ENCODE assay signal across 1 cellular context in genomic region chr3:194326192-194327029, GRCh38.
TF ChIP-seq lines count a peak whose summit lies in the region.

No MANE protein-coding gene starts in this region.

TF ChIP-seq in K562, 482 proteins besides CTCF, POLR2A, EP300 and RAD21 (continued from another document and continues in another):
- TF ChIP-seq PURB (CRISPR knock-in tag; IDR thresholded peaks at IDR 0.05; ENCODE audit: low read depth) (no peak), KDM4B (IDR thresholded peaks at IDR 0.05; ENCODE audit: borderline replicate concordance in 2 of 2, low read depth in 1 of 2) (peak in 1 of 2 experiments; percentile 27; a peak in 2 of 4 replicates), CREBBP (IDR thresholded peaks at IDR 0.05; ENCODE audit: low read depth, low read length) (no peak), ZNF431 (CRISPR knock-in tag; IDR thresholded peaks at IDR 0.05) (no peak), ZNF444 (CRISPR knock-in tag; IDR thresholded peaks at IDR 0.05) (no peak), NR3C1 (CRISPR knock-in tag; IDR thresholded peaks at IDR 0.05) (no peak), HNRNPUL1 (IDR thresholded peaks at IDR 0.05; ENCODE audit: low read length) (no peak), SUPT5H (IDR thresholded peaks at IDR 0.05) (peak; percentile 40; the same call in 1 of the 2 replicates), ADNP (tag; IDR thresholded peaks at IDR 0.05) (peak; percentile 98), NCOA4 (IDR thresholded peaks at IDR 0.05; ENCODE audit: partially characterized antibody) (no peak), UBTF (IDR thresholded peaks at IDR 0.05; ENCODE audit: borderline replicate concordance in 1 of 2, low read depth in 2 of 2, low read length in 2 of 2) (no peak), ETV5 (CRISPR knock-in tag; IDR thresholded peaks at IDR 0.05; ENCODE audit: low read depth) (peak; percentile 39; the same call in 1 of the 2 replicates), SOX6 (IDR thresholded peaks at IDR 0.05) (no peak), SMARCA4 (IDR thresholded peaks at IDR 0.05) (no peak), EGR1 (conservative IDR thresholded peaks at IDR 0.05) (no peak), ZNF699 (CRISPR knock-in tag; IDR thresholded peaks at IDR 0.05; ENCODE audit: insufficient replicate concordance) (no peak), USF1 (CRISPR knock-in tag; IDR thresholded peaks at IDR 0.05) (no peak; the same call in 1 of the 2 replicates), FOXK2 (conservative IDR thresholded peaks at IDR 0.05 in 1 of 2, IDR thresholded peaks at IDR 0.05 in 1 of 2; ENCODE audit: low read depth in 2 of 2) (peak in 1 of 2 experiments; percentile 42; a peak in 2 of 4 replicates), PCBP1 (IDR thresholded peaks at IDR 0.05; ENCODE audit: low read depth, low read length, poor library complexity, severe bottlenecking) (no peak), CUX1 (CRISPR knock-in tag; IDR thresholded peaks at IDR 0.05) (no peak), BACH1 (tag; IDR thresholded peaks at IDR 0.05) (no peak), BRF2 (IDR thresholded peaks at IDR 0.05; ENCODE audit: borderline replicate concordance, insufficient read depth, insufficient read length) (no peak), RFX7 (CRISPR knock-in tag; IDR thresholded peaks at IDR 0.05) (no peak), TEAD4 (IDR thresholded peaks at IDR 0.05; ENCODE audit: low read length) (no peak), TEAD4 (CRISPR knock-in tag; IDR thresholded peaks at IDR 0.05; ENCODE audit: borderline replicate concordance) (0 out of 2 replicates have a peak, but pooled peaks have one; percentile 45), HDAC1 (IDR thresholded peaks at IDR 0.05) (peak in 1 of 2 experiments; percentile 81; a peak in 2 of 4 replicates), CXXC5 (CRISPR knock-in tag; IDR thresholded peaks at IDR 0.05) (no peak), CHD4 (IDR thresholded peaks at IDR 0.05; ENCODE audit: insufficient read depth, insufficient replicate concordance, low read depth, low read length, poor library complexity, severe bottlenecking) (peak; percentile 63), ZNF561 (CRISPR knock-in tag; conservative IDR thresholded peaks at IDR 0.05) (no peak), KLF1 (tag; IDR thresholded peaks at IDR 0.05) (no peak), TARDBP (IDR thresholded peaks at IDR 0.05) (no peak), RBM34 (IDR thresholded peaks at IDR 0.05; ENCODE audit: borderline replicate concordance, insufficient read depth, low read length) (no peak), MXI1 (IDR thresholded peaks at IDR 0.05; ENCODE audit: low read depth, low read length) (no peak), L3MBTL2 (IDR thresholded peaks at IDR 0.05) (peak; percentile 54), SAFB2 (IDR thresholded peaks at IDR 0.05; ENCODE audit: borderline replicate concordance, low read depth, low read length, severe bottlenecking) (no peak), ZNF398 (CRISPR knock-in tag; IDR thresholded peaks at IDR 0.05) (no peak), ZBTB43 (CRISPR knock-in tag; IDR thresholded peaks at IDR 0.05) (no peak), ZNF586 (CRISPR knock-in tag; conservative IDR thresholded peaks at IDR 0.05) (no peak), DACH1 (IDR thresholded peaks at IDR 0.05; ENCODE audit: partially characterized antibody) (no peak), CTCFL (IDR thresholded peaks at IDR 0.05; ENCODE audit: borderline replicate concordance, insufficient read depth, low read depth, low read length, poor library complexity, severe bottlenecking) (no peak), PML (IDR thresholded peaks at IDR 0.05; ENCODE audit: low read length) (no peak), XRCC4 (IDR thresholded peaks at IDR 0.05; ENCODE audit: extremely low read depth, insufficient read depth, insufficient read length) (no peak), WHSC1 (IDR thresholded peaks at IDR 0.05; ENCODE audit: low read length) (no peak)
- TF ChIP-seq, protein P1, sequence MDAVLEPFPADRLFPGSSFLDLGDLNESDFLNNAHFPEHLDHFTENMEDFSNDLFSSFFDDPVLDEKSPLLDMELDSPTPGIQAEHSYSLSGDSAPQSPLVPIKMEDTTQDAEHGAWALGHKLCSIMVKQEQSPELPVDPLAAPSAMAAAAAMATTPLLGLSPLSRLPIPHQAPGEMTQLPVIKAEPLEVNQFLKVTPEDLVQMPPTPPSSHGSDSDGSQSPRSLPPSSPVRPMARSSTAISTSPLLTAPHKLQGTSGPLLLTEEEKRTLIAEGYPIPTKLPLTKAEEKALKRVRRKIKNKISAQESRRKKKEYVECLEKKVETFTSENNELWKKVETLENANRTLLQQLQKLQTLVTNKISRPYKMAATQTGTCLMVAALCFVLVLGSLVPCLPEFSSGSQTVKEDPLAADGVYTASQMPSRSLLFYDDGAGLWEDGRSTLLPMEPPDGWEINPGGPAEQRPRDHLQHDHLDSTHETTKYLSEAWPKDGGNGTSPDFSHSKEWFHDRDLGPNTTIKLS (IDR thresholded peaks at IDR 0.05; ENCODE audit: borderline replicate concordance, low read depth) = no peak
- TF ChIP-seq, protein P2, sequence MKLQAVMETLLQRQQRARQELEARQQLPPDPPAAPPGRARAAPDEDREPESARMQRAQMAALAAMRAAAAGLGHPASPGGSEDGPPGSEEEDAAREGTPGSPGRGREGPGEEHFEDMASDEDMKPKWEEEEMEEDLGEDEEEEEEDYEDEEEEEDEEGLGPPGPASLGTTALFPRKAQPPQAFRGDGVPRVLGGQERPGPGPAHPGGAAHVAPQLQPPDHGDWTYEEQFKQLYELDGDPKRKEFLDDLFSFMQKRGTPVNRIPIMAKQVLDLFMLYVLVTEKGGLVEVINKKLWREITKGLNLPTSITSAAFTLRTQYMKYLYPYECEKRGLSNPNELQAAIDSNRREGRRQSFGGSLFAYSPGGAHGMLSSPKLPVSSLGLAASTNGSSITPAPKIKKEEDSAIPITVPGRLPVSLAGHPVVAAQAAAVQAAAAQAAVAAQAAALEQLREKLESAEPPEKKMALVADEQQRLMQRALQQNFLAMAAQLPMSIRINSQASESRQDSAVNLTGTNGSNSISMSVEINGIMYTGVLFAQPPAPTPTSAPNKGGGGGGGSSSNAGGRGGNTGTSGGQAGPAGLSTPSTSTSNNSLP (IDR thresholded peaks at IDR 0.05; ENCODE audit: borderline replicate concordance, low read depth, low read length) = no peak
